Comparison of ENCODE assay signal across 8 cellular contexts in the genomic region with DNA sequence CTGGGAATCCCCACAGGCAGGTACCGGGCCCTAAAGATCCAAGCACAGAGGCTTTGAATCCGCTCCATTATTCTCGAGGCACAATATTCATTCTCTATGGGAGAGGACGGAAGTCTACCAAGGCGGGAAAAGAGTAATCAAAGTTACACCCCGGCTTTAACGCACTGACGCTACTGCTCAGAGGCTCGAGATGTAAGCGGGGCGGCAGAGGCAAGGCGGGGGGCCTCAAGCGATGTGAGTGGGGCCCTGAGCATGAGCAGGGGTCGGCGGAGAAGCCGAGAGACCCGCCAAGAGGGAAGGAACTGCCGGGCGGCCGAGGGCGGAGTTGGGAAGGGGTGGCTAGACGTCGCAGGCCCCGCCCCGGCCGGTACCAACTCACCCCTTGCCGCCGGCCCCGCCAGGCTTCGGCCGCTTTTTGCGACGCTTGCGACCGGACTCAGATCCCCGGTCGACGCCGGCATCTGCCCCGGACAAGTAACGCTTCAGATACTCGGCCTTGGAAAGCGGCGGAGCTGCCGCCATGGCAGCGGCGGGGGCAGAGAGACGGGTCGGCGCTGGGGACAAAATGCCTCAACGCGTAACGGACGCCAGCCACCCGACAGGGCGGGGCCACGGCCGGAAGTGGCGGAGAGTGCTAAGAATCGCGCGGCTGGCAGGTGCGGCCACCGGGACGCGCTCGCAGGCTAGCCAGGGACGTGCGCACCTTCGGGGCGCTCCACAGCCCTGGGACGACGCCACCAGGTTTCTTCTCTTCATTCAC. TPM values are rescaled to one million over a fixed set of nuclear protein-coding genes. Genes with fewer than 3 reads are reported as not detected.
DNase-seq lines count a peak whose midpoint lies in the region; ATAC-seq and TF ChIP-seq lines count a peak whose summit lies in the region.

A gene with protein sequence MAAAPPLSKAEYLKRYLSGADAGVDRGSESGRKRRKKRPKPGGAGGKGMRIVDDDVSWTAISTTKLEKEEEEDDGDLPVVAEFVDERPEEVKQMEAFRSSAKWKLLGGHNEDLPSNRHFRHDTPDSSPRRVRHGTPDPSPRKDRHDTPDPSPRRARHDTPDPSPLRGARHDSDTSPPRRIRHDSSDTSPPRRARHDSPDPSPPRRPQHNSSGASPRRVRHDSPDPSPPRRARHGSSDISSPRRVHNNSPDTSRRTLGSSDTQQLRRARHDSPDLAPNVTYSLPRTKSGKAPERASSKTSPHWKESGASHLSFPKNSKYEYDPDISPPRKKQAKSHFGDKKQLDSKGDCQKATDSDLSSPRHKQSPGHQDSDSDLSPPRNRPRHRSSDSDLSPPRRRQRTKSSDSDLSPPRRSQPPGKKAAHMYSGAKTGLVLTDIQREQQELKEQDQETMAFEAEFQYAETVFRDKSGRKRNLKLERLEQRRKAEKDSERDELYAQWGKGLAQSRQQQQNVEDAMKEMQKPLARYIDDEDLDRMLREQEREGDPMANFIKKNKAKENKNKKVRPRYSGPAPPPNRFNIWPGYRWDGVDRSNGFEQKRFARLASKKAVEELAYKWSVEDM (minus strand): TSS at position 545 of the 760 bp plus-strand sequence. CDS start 23 bp downstream, at position 522.

- DNase-seq in Caco-2 (peak; percentile 96 to 99), HUDEP-2 (lab: John Stamatoyannopoulos, UW; ENCODE audit: unreplicated experiment in 76 of 76) (peak in 75 of 76 experiments; percentile 38 to 91 (median 80)), endothelial cell (ENCODE audit: low spot score) (peak; percentile 86), midbrain (lab: John Stamatoyannopoulos, UW) (peak; percentile 93)
- peak; percentile 93 for DNase-seq in activated CD8-positive, alpha-beta memory T cell treated with anti-CD3 and anti-CD28 coated beads, Interleukin-2, amount 50 U/mL, for 4 hours
- DNase-seq in stimulated activated CD8-positive, alpha-beta memory T cell treated with anti-CD3 and anti-CD28 coated beads, Interleukin-2, amount 100 ng/mL, for 48 hours (ENCODE audit: low read depth in 2 of 2): peak; percentile 93

- TF ChIP-seq CTCF in Caco-2 (IDR thresholded peaks at IDR 0.05; ENCODE audit: insufficient read depth in 1 of 2, low read depth in 1 of 2, low read length in 1 of 2, severe bottlenecking in 1 of 2, unreplicated experiment in 1 of 2) (peak in 1 of 2 experiments; percentile 54), OCI-LY1 (IDR thresholded peaks at IDR 0.05; ENCODE audit: low read length) (no peak), endothelial cell (IDR thresholded peaks at IDR 0.05; ENCODE audit: unreplicated experiment) (no peak)

- peak within 1 kb of the TSS; percentile 98 for H3K27ac Mint-ChIP-seq in Caco-2 (ENCODE audit: unreplicated experiment)
- H3K27ac Mint-ChIP-seq in endothelial cell (ENCODE audit: unreplicated experiment): peak within 1 kb of the TSS; percentile 96

- no peaks in the 10 kb centered on the region for H3K9me3 Mint-ChIP-seq in Caco-2 (ENCODE audit: unreplicated experiment)
- no peaks in the 10 kb centered on the region for H3K9me3 Mint-ChIP-seq in endothelial cell (ENCODE audit: unreplicated experiment)

- H3K4me3 ChIP-seq in Caco-2 (ENCODE audit: low read depth, low read length): peak within 1 kb of the TSS; percentile 93
- H3K4me3 ChIP-seq in OCI-LY1 (ENCODE audit: low read depth, low read length, poor library complexity, severe bottlenecking): peak within 1 kb of the TSS; percentile 96

- intact Hi-C loops in Caco-2 (cut with micrococcal nuclease; ENCODE audit: unreplicated experiment): loop anchor here (1.0 to 2.0 kb wide), 7 partner anchors 16 to 334 kb away; a partner anchor contains a TSS

- POLR2A ChIA-PET in Caco-2 (lab: Charles Lee): interaction anchor here (0.6 to 1.5 kb wide), 3 partner anchors 21 to 372 kb away, joined by 3 read pairs; a partner anchor contains a TSS

- H3K9me2 ChIP-seq in OCI-LY1 (ENCODE audit: low read depth, low read length): no peaks in the 10 kb centered on the region

- H3K36me3 ChIP-seq in Caco-2 (ENCODE audit: control insufficient read depth, insufficient read depth, low read length) (peaks cover 8% of the 10 kb centered on the region), OCI-LY1 (ENCODE audit: insufficient read depth, low read length) (peaks cover 31% of the 10 kb centered on the region)

- H3K4me1 ChIP-seq in Caco-2: peaks cover 26% of the 10 kb centered on the region
- peaks cover 29% of the 10 kb centered on the region for H3K4me1 ChIP-seq in OCI-LY1 (ENCODE audit: insufficient read depth, low read length, severe bottlenecking)

- no peaks in the 10 kb centered on the region for H4K20me1 ChIP-seq in OCI-LY1 (ENCODE audit: insufficient read depth, low read length)

- CTCF ChIA-PET in Caco-2 (lab: Charles Lee): interaction anchor here (1.0 to 1.4 kb wide), 3 partner anchors 53 to 406 kb away, joined by 3 to 15 read pairs (median 3); a partner anchor contains a TSS

- peak within 1 kb of the TSS; percentile 94 for H3K4me2 ChIP-seq in OCI-LY1 (ENCODE audit: low read length)

- no peaks in the 10 kb centered on the region for H3F3A ChIP-seq in OCI-LY1 (ENCODE audit: insufficient read depth, low read length)

- H3K27me3 Mint-ChIP-seq in Caco-2 (ENCODE audit: insufficient read depth, unreplicated experiment): no peaks in the 10 kb centered on the region
- H3K27me3 Mint-ChIP-seq in endothelial cell (ENCODE audit: unreplicated experiment): peaks cover 2% of the 10 kb centered on the region

- H3K9me3 ChIP-seq in Caco-2: no peaks in the 10 kb centered on the region
- no peaks in the 10 kb centered on the region for H3K9me3 ChIP-seq in OCI-LY1 (ENCODE audit: low read length)

- H3K4me3 Mint-ChIP-seq in Caco-2 (ENCODE audit: unreplicated experiment) (peak within 1 kb of the TSS; percentile 99), endothelial cell (ENCODE audit: unreplicated experiment) (peak within 1 kb of the TSS; percentile 98)

- H3K36me3 Mint-ChIP-seq in Caco-2 (ENCODE audit: insufficient read depth, unreplicated experiment) (peaks cover 80% of the 10 kb centered on the region), endothelial cell (ENCODE audit: low read depth, unreplicated experiment) (peaks cover 11% of the 10 kb centered on the region)

- no peaks in the 10 kb centered on the region for H3K27me3 ChIP-seq in Caco-2 (replicated peaks; ENCODE audit: control insufficient read depth, insufficient read depth, low read length)
- no peaks in the 10 kb centered on the region for H3K27me3 ChIP-seq in OCI-LY1 (ENCODE audit: insufficient read depth, low read length)

- H3K27ac ChIP-seq in OCI-LY1 (ENCODE audit: low read depth, low read length, poor library complexity, severe bottlenecking): peak within 1 kb of the TSS; percentile 87

- 0 out of 2 replicates have a peak within 1 kb of the TSS, but pooled peaks have one; percentile 43 for H2AFZ ChIP-seq in OCI-LY1 (ENCODE audit: low read length)

- BruUV-seq in Caco-2 (replicated peaks; lab: Mats Ljungman, UMichigan): no TSS peak

- H3K9ac ChIP-seq in OCI-LY1 (ENCODE audit: low read length): peak within 1 kb of the TSS; percentile 97

- H3K4me1 Mint-ChIP-seq in Caco-2 (ENCODE audit: low read depth, unreplicated experiment) (peaks cover 37% of the 10 kb centered on the region), endothelial cell (ENCODE audit: unreplicated experiment) (peaks cover 23% of the 10 kb centered on the region)

- H3K79me2 ChIP-seq in OCI-LY1 (ENCODE audit: insufficient read depth, low read length): peaks cover 16% of the 10 kb centered on the region

- ATAC-seq in GM21367 (IDR thresholded peaks at IDR 0.05; ENCODE audit: unreplicated experiment): peak; percentile 75

RNA-seq across cellular contexts. Expression of the gene that starts here (rescaled TPM):
- total RNA-seq in Caco-2 (2022) (37.8 and 42.6 TPM in 2 replicates), endothelial cell (ENCODE audit: unreplicated experiment) (16.9 TPM)

Comparison
In these comparisons a context has a peak if more than half of its experiments do, and no peak if none do; other contexts are left out.
1. Peak in every context shown above with its lines: DNase-seq, ATAC-seq, H3K4me3 ChIP-seq and H3K27ac ChIP-seq.